Comparison of ENCODE assay signal across 22 cellular contexts in the genomic region with DNA sequence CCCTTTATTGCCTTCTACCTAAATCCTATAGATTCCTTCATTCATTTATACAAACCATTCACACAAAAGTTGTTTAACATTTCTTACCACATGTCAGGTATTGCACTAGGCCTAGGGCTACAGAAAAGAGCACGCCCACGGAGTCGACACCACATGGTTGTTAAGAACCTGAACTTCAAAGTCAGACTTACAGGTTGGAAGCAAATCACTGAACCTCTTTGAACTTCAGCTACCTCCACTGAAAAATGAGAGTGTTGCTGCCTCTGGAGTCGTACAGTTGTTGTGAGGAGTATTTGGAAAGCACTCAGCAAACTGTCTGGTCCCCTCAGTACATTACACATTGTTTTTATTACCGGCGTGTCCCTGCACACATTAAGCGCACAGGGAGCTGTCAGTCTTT. TPM values are rescaled to one million over a fixed set of nuclear protein-coding genes. Genes with fewer than 3 reads are reported as not detected.
"Had no signal": no experiment of that assay in that cellular context is flagged by ENCODE, and none has a peak within 500 bp of the region (broad histone marks: within the 10 kb centered on the region; RNA-seq: fewer than 3 reads in every experiment).

No MANE protein-coding gene starts in this region.

- DNase-seq: Karpas-422, KG1, MG63, NCI-H1092, NCI-H1105 treated with DMSO at 0.1 percent for 48 hours, NCI-H1417 treated with DMSO at 0.1 percent for 48 hours, NCI-H146, NCI-H1694 treated with DMSO at 0.1 percent for 48 hours, NCI-H1930, NCI-H2081, NCI-H2107, NCI-H2227 treated with DMSO at 0.1 percent for 48 hours, NCI-H510A, NCI-H524 treated with DMSO at 0.1 percent for 48 hours, NCI-H69, NCI-H774, SHP77, SK-N-SH had no signal

- H3K27ac ChIP-seq: RWPE1 had no signal

- ATAC-seq: Panc1 had no signal

RNA-seq across cellular contexts. Expression of gene SLPI, which starts 3.3 kb away (rescaled TPM):
- total RNA-seq: HT1080, SK-MEL-5 had no signal

RNA-seq across cellular contexts. Expression of gene SEMG2, which starts 36.5 kb away (rescaled TPM):
- total RNA-seq: HT1080, SK-MEL-5 had no signal

RNA-seq across cellular contexts. Expression of gene RBPJL, which starts 48.9 kb away (rescaled TPM):
- total RNA-seq: HT1080, SK-MEL-5 had no signal

RNA-seq across cellular contexts. Expression of gene MATN4, which starts 50.4 kb away (rescaled TPM):
- total RNA-seq: HT1080 had no signal

RNA-seq across cellular contexts. Expression of gene SEMG1, which starts 50.9 kb away (rescaled TPM):
- total RNA-seq: HT1080, SK-MEL-5 had no signal
